ENCODE assay signal across 14 cellular contexts in the genomic region with DNA sequence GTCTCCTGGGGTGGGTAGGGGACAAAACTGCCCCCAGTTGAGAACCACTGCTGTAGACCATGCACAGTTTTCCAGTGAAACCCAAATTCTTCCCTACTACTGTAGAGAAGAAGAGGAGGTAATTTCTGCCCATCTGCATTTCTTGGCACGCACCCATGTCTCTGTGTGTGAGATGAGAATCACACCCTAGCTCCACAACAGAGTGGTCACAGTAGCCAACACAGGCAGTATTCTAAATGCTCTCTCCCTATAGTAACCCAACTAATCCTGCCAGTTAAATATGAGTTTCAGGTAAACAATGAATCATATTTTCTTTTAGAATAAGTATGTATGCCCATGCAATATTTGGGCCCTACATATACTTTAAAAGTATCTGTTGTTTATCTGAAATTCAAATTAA. TPM values are rescaled to one million over a fixed set of nuclear protein-coding genes. Genes with fewer than 3 reads are reported as not detected.
DNase-seq lines count a peak whose midpoint lies in the region; ATAC-seq, FAIRE-seq and TF ChIP-seq lines count a peak whose summit lies in the region.
"Had no signal": no experiment of that assay in that cellular context is flagged by ENCODE, and none has a peak within 500 bp of the region (broad histone marks: within the 10 kb centered on the region; RNA-seq: fewer than 3 reads in every experiment).

No MANE protein-coding gene starts in this region.

- peaks cover 19 to 83% (median 80%) of the 10 kb centered on the region in 9 donors for H3K4me1 ChIP-seq in heart right ventricle

- no peak for TF ChIP-seq CTCF in heart right ventricle (IDR thresholded peaks at IDR 0.05)

- DNase-seq in cardiac septum (ENCODE audit: low spot score) = peak; percentile 55
- DNase-seq in heart right ventricle = no peak
- peak; percentile 67 for DNase-seq in RKO (ENCODE audit: low spot score)
- DNase-seq in fibroblast of peridontal ligament (ENCODE audit: extremely low read depth) = peak; percentile 69
- DNase-seq in NOMO-1 treated with DMSO at 0.1 percent for 48 hours (lab: John Stamatoyannopoulos, UW; ENCODE audit: unreplicated experiment) = no peak
- no peak for DNase-seq in GM19239 (ENCODE audit: insufficient read length, low spot score)
- DNase-seq in activated gamma-delta T cell treated with Interleukin-2 at 50 U/mL for 16 hours = no peak
- no peak for DNase-seq in mucosa of gallbladder (ENCODE audit: low spot score)
- DNase-seq: Calu3; NCI-H1105 treated with DMSO at 0.1 percent for 48 hours; stimulated activated CD4-positive, alpha-beta T cell treated with anti-CD3 and anti-CD28 coated beads, Interleukin-4, amount 100 ng/mL, for 4 hours; thyroid gland had no signal

- no peaks in the 10 kb centered on the region for H3K27me3 ChIP-seq in heart right ventricle
- H3K27me3 ChIP-seq: thyroid gland had no signal

- 70 to 73% methylated on average over 1 of the region's 1 CpG for WGBS in heart right ventricle, 2 donors

- H3K4me3 ChIP-seq in heart right ventricle = no peak overlapping the region
- H3K4me3 ChIP-seq: thyroid gland had no signal

- no peak for ATAC-seq in heart right ventricle
- ATAC-seq: Right ventricle myocardium inferior had no signal

- no peaks in the 10 kb centered on the region for H3K9me3 ChIP-seq in heart right ventricle
- H3K9me3 ChIP-seq: neutrophil, thyroid gland had no signal

- peak overlapping the region in 3 of 10 donors; percentile 42 to 99 (median 96) for H3K27ac ChIP-seq in heart right ventricle
- H3K27ac ChIP-seq: neutrophil had no signal

- FAIRE-seq in GM19239 (lab: Jason Lieb, UNC) = no peak

- intact Hi-C loops in cardiac septum (cut with DNase I) = no loop called here
- intact Hi-C loops in heart right ventricle (cut with DNase I) = loop anchor here in 2 of 10 donors (5.0 kb wide), 1 partner anchor 36 kb away; no protein-coding TSS in a partner anchor

- peaks cover 0 to 1% (median 0%) of the 10 kb centered on the region in 9 donors for H3K36me3 ChIP-seq in heart right ventricle
- H3K36me3 ChIP-seq: neutrophil, thyroid gland had no signal

RNA-seq across cellular contexts. Expression of gene CAPN2, which starts 1.2 kb away (rescaled TPM):
- total RNA-seq in cardiac septum (80.0 TPM), heart right ventricle (100 to 1,000 TPM in 1 of 10 donors, 10 to 100 TPM in 9; 65.6 to 104 (median 77.6) TPM), mucosa of gallbladder (431 TPM)
- 100 to 1,000 TPM in 1 of 2 donors, 10 to 100 TPM in 1; 62.4 to 107 TPM for polyA plus RNA-seq in heart right ventricle

RNA-seq across cellular contexts. Expression of gene CAPN8, which starts 45.7 kb away (rescaled TPM):
- total RNA-seq in cardiac septum (not detected), heart right ventricle (not detected), mucosa of gallbladder (35.6 TPM)
- under 1 TPM in 1 of 2 donors, not detected in 1; 0.10 TPM for polyA plus RNA-seq in heart right ventricle
- total RNA-seq: Right ventricle myocardium inferior had no signal

Comparison
In these comparisons a context has a peak if more than half of its experiments do, and no peak if none do; other contexts are left out.
1. DNase-seq: peak in cardiac septum (single experiment), RKO (single experiment) and fibroblast of peridontal ligament (single experiment); none in heart right ventricle (0 of 2), NOMO-1 treated with DMSO at 0.1 percent for 48 hours (single experiment), GM19239 (single experiment), activated gamma-delta T cell treated with Interleukin-2 at 50 U/mL for 16 hours (single experiment) and mucosa of gallbladder (single experiment).
2. RNA of gene CAPN8, which starts 45.7 kb away (total RNA-seq): 35.6 TPM in mucosa of gallbladder (single experiment); not detected in cardiac septum (single experiment) and not detected in heart right ventricle; every median in the first group is over 10 times any median in the second.